5 cellular contexts compared by ENCODE assay signal in the genomic region with DNA sequence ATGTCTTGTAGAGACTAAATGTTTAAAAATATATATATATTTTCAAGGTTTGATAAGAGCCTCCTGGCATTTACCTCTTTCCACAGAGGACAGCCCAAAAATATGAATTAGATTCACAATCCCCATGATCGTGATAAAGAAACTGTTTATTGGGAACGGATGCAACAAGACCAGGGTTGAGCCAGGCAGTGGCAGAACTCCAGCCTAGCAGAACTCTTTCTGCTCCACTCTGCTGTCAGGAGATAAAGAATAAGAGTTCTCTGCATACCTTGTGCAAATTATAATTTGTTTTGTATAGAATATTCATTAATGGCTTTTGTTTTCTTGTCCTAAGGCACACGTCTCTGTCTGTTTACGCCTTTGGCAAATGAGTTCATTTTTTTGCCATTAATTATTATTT.
"Had no signal": no experiment of that assay in that cellular context is flagged by ENCODE, and none has a peak within 500 bp of the region (broad histone marks: within the 10 kb centered on the region; RNA-seq: fewer than 3 reads in every experiment).

No MANE protein-coding gene starts in this region.

- H3K4me3 ChIP-seq: GM23248 had no signal

- DNase-seq: GM23248, H9, HCEC 1CT had no signal

- H3K9ac ChIP-seq: GM23248 had no signal

- H3K27me3 Mint-ChIP-seq: IgD-negative memory B cell had no signal

- ATAC-seq: HepG2 had no signal

- H3K27ac ChIP-seq: GM23248 had no signal

- H3K4me1 Mint-ChIP-seq: IgD-negative memory B cell had no signal

- H3K4me3 Mint-ChIP-seq: H9, IgD-negative memory B cell had no signal

- H2AFZ ChIP-seq: GM23248 had no signal

- H3K27ac Mint-ChIP-seq: H9, IgD-negative memory B cell had no signal

- H3K36me3 Mint-ChIP-seq: IgD-negative memory B cell had no signal
